8 cellular contexts compared by ENCODE assay signal in genomic region chr21:42878993-42879787, GRCh38. TPM values are rescaled to one million over a fixed set of nuclear protein-coding genes. Genes with fewer than 3 reads are reported as not detected.
DNase-seq lines count a peak whose midpoint lies in the region; ATAC-seq and TF ChIP-seq lines count a peak whose summit lies in the region.

Gene WDR4 (minus strand): TSS chr21:42879539. CDS start chr21:42879495, 44 bp downstream.

- H3K27ac ChIP-seq in SJSA1 = peak within 1 kb of the TSS; percentile 81
- peak within 1 kb of the TSS; percentile 37 for H3K27ac ChIP-seq in foreskin keratinocyte
- H3K27ac ChIP-seq in neural progenitor cell = peak within 1 kb of the TSS; percentile 95
- peak within 1 kb of the TSS; percentile 83 for H3K27ac ChIP-seq in stomach smooth muscle (ENCODE audit: low read length)

- peaks cover 9% of the 10 kb centered on the region for H3K36me3 Mint-ChIP-seq in neural progenitor cell

- TF ChIP-seq CTCF in HFF-Myc (IDR thresholded peaks at IDR 0.05; ENCODE audit: low read depth, low read length, missing control alignments) (no peak), foreskin keratinocyte (conservative IDR thresholded peaks at IDR 0.05) (no peak), neural progenitor cell (IDR thresholded peaks at IDR 0.05) (no peak)

- H3K9me3 ChIP-seq in SJSA1 (replicated peaks) (no peaks in the 10 kb centered on the region), neural progenitor cell (ENCODE audit: low read depth) (no peaks in the 10 kb centered on the region), stomach smooth muscle (ENCODE audit: control insufficient read depth in 2 of 2, low read length in 2 of 2) (no peaks in the 10 kb centered on the region)

- H4K20me1 ChIP-seq in neural progenitor cell (ENCODE audit: low read depth) = no peaks in the 10 kb centered on the region

- peak within 1 kb of the TSS; percentile 80 for H2AFZ ChIP-seq in neural progenitor cell (replicated peaks)

- H3K9ac ChIP-seq in neural progenitor cell = peak within 1 kb of the TSS; percentile 68
- H3K9ac ChIP-seq in stomach smooth muscle (ENCODE audit: low read length in 2 of 2) = peak within 1 kb of the TSS; percentile 96 to 97

- H3K79me2 ChIP-seq in neural progenitor cell (ENCODE audit: low read depth) = peaks cover 41% of the 10 kb centered on the region

- H3K4me1 ChIP-seq in SJSA1 (replicated peaks) (peaks cover 10% of the 10 kb centered on the region), foreskin keratinocyte (no peaks in the 10 kb centered on the region), neural progenitor cell (peaks cover 10% of the 10 kb centered on the region), stomach smooth muscle (ENCODE audit: control insufficient read depth, insufficient read depth, low read length) (peaks cover 18% of the 10 kb centered on the region)

- H3K4me1 Mint-ChIP-seq in neural progenitor cell = peaks cover 18% of the 10 kb centered on the region

- DNase-seq in GM04503 (ENCODE audit: low read depth) = peak; percentile 79
- peak; percentile 91 for DNase-seq in HFF-Myc (ENCODE audit: extremely low read depth, low read depth)
- DNase-seq in MV-4-11 (lab: John Stamatoyannopoulos, UW) = peak; percentile 95
- DNase-seq in SJSA1 (ENCODE audit: low read depth in 1 of 2, low spot score in 2 of 2) = peak; percentile 96 to 97
- peak; percentile 94 to 97 (median 96) for DNase-seq in activated naive CD4-positive, alpha-beta T cell (lab: John Stamatoyannopoulos, UW)
- peak; percentile 88 to 92 for DNase-seq in foreskin keratinocyte
- peak; percentile 98 for DNase-seq in neural progenitor cell (ENCODE audit: low spot score)

- H3K4me3 Mint-ChIP-seq in neural progenitor cell = peak within 1 kb of the TSS; percentile 95

- peaks cover 14% of the 10 kb centered on the region for H3F3A ChIP-seq in neural progenitor cell (ENCODE audit: low read depth)

- H3K27me3 Mint-ChIP-seq in neural progenitor cell (ENCODE audit: insufficient read depth, low read depth) = peaks cover 2% of the 10 kb centered on the region

- peak within 1 kb of the TSS; percentile 92 for H3K27ac Mint-ChIP-seq in neural progenitor cell

- no peaks in the 10 kb centered on the region for H3K9me3 Mint-ChIP-seq in neural progenitor cell

- ATAC-seq in foreskin keratinocyte = peak; percentile 87

- peak within 1 kb of the TSS; percentile 88 for H3K4me3 ChIP-seq in HFF-Myc (replicated peaks; ENCODE audit: low read depth, low read length)
- H3K4me3 ChIP-seq in SJSA1 = peak within 1 kb of the TSS; percentile 91
- peak within 1 kb of the TSS; percentile 79 for H3K4me3 ChIP-seq in neural progenitor cell
- peak within 1 kb of the TSS; percentile 91 to 99 for H3K4me3 ChIP-seq in stomach smooth muscle (ENCODE audit: low read length in 2 of 2)

- H3K36me3 ChIP-seq in SJSA1 (peaks cover 26% of the 10 kb centered on the region), neural progenitor cell (no peaks in the 10 kb centered on the region), stomach smooth muscle (ENCODE audit: control insufficient read depth in 2 of 2, insufficient read depth in 2 of 2, low read length in 2 of 2) (no peaks in the 10 kb centered on the region)

- no peaks in the 10 kb centered on the region for H3K27me3 ChIP-seq in SJSA1 (replicated peaks)
- H3K27me3 ChIP-seq in foreskin keratinocyte = no peaks in the 10 kb centered on the region
- H3K27me3 ChIP-seq in neural progenitor cell = no peaks in the 10 kb centered on the region
- H3K27me3 ChIP-seq in stomach smooth muscle (ENCODE audit: control insufficient read depth in 1 of 2, insufficient read depth in 2 of 2, low read length in 2 of 2) = no peaks in the 10 kb centered on the region

- H3K4me2 ChIP-seq in neural progenitor cell = peak within 1 kb of the TSS; percentile 86

RNA-seq across cellular contexts. Expression of gene WDR4, which starts in this region (rescaled TPM):
- total RNA-seq in SJSA1 (2014; rRNA removed; shearing (Covaris generic)) = 14.4 and 21.3 TPM in 2 replicates
- total RNA-seq in foreskin keratinocyte = 26.1 and 30.7 TPM in 2 replicates
- polyA plus RNA-seq in foreskin keratinocyte = 24.6 and 33.9 TPM in 2 replicates
- total RNA-seq in neural progenitor cell (ENCODE audit: low replicate concordance) = 5.7 and 14.6 TPM in 2 replicates

Comparison
In these comparisons a context has a peak if more than half of its experiments do, and no peak if none do; other contexts are left out.
1. Peak in every context shown above with its lines: DNase-seq, ATAC-seq, H3K4me3 ChIP-seq and H3K27ac ChIP-seq.
2. H3K27ac ChIP-seq: peak in every context shown above with its lines; median percentile 95 in neural progenitor cell; 83 in stomach smooth muscle; 81 in SJSA1; 37 in foreskin keratinocyte.